ENCODE assay signal across 11 cellular contexts in the genomic region with DNA sequence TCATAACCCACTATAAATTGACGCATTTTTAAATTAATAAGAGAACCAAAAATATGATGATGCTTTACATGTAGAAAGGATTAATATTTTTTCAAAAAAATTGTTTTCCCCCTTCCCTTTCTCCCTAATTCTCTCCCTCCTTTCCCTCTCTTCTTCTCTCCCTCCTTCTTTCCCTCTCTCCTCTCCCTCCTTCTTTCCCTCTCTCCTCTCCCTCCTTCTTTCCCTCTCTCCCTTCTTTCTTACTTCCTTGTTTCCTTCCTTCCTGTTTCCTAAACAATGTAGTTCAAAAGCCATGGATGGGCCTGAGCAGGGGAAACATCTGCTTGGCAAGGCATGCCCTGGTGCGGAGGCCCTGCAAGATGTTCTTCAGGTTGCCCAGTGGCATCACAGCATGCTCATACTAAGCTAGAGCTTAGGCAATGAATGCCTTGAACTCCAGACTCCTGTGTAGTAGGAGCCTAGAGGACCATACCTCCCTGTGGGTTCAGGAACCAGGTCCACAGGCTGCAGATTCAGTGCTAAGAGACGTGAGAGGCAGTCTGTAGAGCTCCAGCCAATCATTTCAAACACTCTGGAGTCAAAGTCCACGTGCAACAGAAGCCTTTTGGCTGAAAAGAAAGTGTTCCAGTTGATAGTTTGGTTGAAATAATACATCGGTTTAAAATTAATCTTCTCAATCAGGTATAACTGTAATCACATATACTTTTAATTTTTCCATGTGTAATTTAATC.
"Had no signal": no experiment of that assay in that cellular context is flagged by ENCODE, and none has a peak within 500 bp of the region (broad histone marks: within the 10 kb centered on the region; RNA-seq: fewer than 3 reads in every experiment).

No MANE protein-coding gene starts in this region.

- H3K9me3 ChIP-seq: HAP-1 had no signal

- H3K27ac ChIP-seq: GM23248 had no signal

- ATAC-seq: GM23338, HCT116 had no signal

- H3K4me2 ChIP-seq: GM23338 had no signal

- H3K4me3 ChIP-seq: GM23248, GM23338, HAP-1 had no signal

- FAIRE-seq: H1, H54 had no signal

- H2AFZ ChIP-seq: GM23248, GM23338 had no signal

- H3K36me3 ChIP-seq: HAP-1 had no signal

- H3K9ac ChIP-seq: GM23248 had no signal

- DNase-seq: GM23248, GOT3, H7, H9, HCEC 1CT, HFFc6 had no signal

- H3K4me1 ChIP-seq: HAP-1 had no signal
